11 cellular contexts compared by ENCODE assay signal in genomic region chr14:91241848-91242247, GRCh38. TPM values are rescaled to one million over a fixed set of nuclear protein-coding genes. Genes with fewer than 3 reads are reported as not detected.
A peak's percentile ranks its signal among the peaks of the same experiment; 100 is the strongest.
DNase-seq lines count a peak whose midpoint lies in the region; ATAC-seq and TF ChIP-seq lines count a peak whose summit lies in the region.
"Had no signal": no experiment of that assay in that cellular context is flagged by ENCODE, and none has a peak within 500 bp of the region (broad histone marks: within the 10 kb centered on the region; RNA-seq: fewer than 3 reads in every experiment).

No MANE protein-coding gene starts in this region.

- H3K9me3 Mint-ChIP-seq in activated naive CD4-positive, alpha-beta T cell treated with anti-CD3 and anti-CD28 coated beads, Interleukin-2, amount 10 ng/mL, durations not matched to agents 7 days and 5 days: no peaks in the 10 kb centered on the region
- no peaks in the 10 kb centered on the region for H3K9me3 Mint-ChIP-seq in activated T-cell treated with anti-CD3 and anti-CD28 coated beads, Interleukin-2, amount 50 U/mL, for 72 hours

- CTCF ChIA-PET in activated naive CD4-positive, alpha-beta T cell treated with anti-CD3 and anti-CD28 coated beads, Interleukin-2, amount 10 ng/mL, durations not matched to agents 7 days and 5 days (lab: Charles Lee): interaction anchor here (1.1 to 7.4 kb wide), 5 partner anchors 10 to 64 kb away, joined by 5 to 70 read pairs (median 6); no protein-coding TSS in a partner anchor

- intact Hi-C loops in vagina (cut with DNase I): no loop called here

- peaks cover 29% of the 10 kb centered on the region for H3K4me1 ChIP-seq in vagina

- H3K27me3 Mint-ChIP-seq in activated naive CD4-positive, alpha-beta T cell treated with anti-CD3 and anti-CD28 coated beads, Interleukin-2, amount 10 ng/mL, durations not matched to agents 7 days and 5 days: no peaks in the 10 kb centered on the region
- no peaks in the 10 kb centered on the region for H3K27me3 Mint-ChIP-seq in activated T-cell treated with anti-CD3 and anti-CD28 coated beads, Interleukin-2, amount 50 U/mL, for 72 hours (ENCODE audit: low read depth)
- H3K27me3 Mint-ChIP-seq: brain had no signal

- peak; percentile 52 for DNase-seq in activated naive CD4-positive, alpha-beta T cell treated with anti-CD3 and anti-CD28 coated beads, Interleukin-2, amount 10 ng/mL, durations not matched to agents 7 days and 5 days
- DNase-seq in activated naive CD4-positive, alpha-beta T cell (lab: John Stamatoyannopoulos, UW): no peak
- peak in 1 of 2 donors; percentile 31 for DNase-seq in activated T-cell treated with anti-CD3 and anti-CD28 coated beads, Interleukin-2, amount 50 U/mL, for 72 hours
- DNase-seq in vagina (ENCODE audit: extremely low spot score in 2 of 2): no peak
- no peak for DNase-seq in NCI-H187 treated with DMSO at 0.1 percent for 48 hours (lab: John Stamatoyannopoulos, UW)
- no peak for DNase-seq in NCI-H2171 (lab: John Stamatoyannopoulos, UW)
- DNase-seq: BE2C, NCI-H345 had no signal

- peaks cover 95% of the 10 kb centered on the region for H3K4me1 Mint-ChIP-seq in activated naive CD4-positive, alpha-beta T cell treated with anti-CD3 and anti-CD28 coated beads, Interleukin-2, amount 10 ng/mL, durations not matched to agents 7 days and 5 days
- peaks cover 93% of the 10 kb centered on the region for H3K4me1 Mint-ChIP-seq in activated T-cell treated with anti-CD3 and anti-CD28 coated beads, Interleukin-2, amount 50 U/mL, for 72 hours (ENCODE audit: low read depth)

- H3K27ac Mint-ChIP-seq in activated naive CD4-positive, alpha-beta T cell treated with anti-CD3 and anti-CD28 coated beads, Interleukin-2, amount 10 ng/mL, durations not matched to agents 7 days and 5 days: peak overlapping the region; percentile 99
- peak overlapping the region; percentile 85 for H3K27ac Mint-ChIP-seq in activated T-cell treated with anti-CD3 and anti-CD28 coated beads, Interleukin-2, amount 50 U/mL, for 72 hours
- H3K27ac Mint-ChIP-seq: brain had no signal

- peak overlapping the region; percentile 84 for H3K4me3 Mint-ChIP-seq in activated naive CD4-positive, alpha-beta T cell treated with anti-CD3 and anti-CD28 coated beads, Interleukin-2, amount 10 ng/mL, durations not matched to agents 7 days and 5 days
- H3K4me3 Mint-ChIP-seq in activated T-cell treated with anti-CD3 and anti-CD28 coated beads, Interleukin-2, amount 50 U/mL, for 72 hours: peak overlapping the region; percentile 77 to 88
- H3K4me3 Mint-ChIP-seq: brain had no signal

- ATAC-seq in HG03175 (IDR thresholded peaks at IDR 0.05; ENCODE audit: unreplicated experiment) (peak; percentile 63), SK-N-SH treated with all-trans-retinoic acid at 6 μM for 48 hours (no peak)
- ATAC-seq in activated T-cell treated with anti-CD3 and anti-CD28 coated beads, Interleukin-2, amount 50 U/mL, for 72 hours (replicated peaks in 1 of 2): no peak

- peak overlapping the region in 1 of 2 donors; percentile 26 for H3K4me3 ChIP-seq in vagina

- no peaks in the 10 kb centered on the region for H3K36me3 ChIP-seq in vagina
- H3K36me3 ChIP-seq: BE2C had no signal

- TF ChIP-seq POLR2A in vagina (IDR thresholded peaks at IDR 0.05): no peak

- no peak for TF ChIP-seq CTCF in vagina (IDR thresholded peaks at IDR 0.05)

- no peaks in the 10 kb centered on the region for H3K27me3 ChIP-seq in vagina
- H3K27me3 ChIP-seq: BE2C had no signal

- peak overlapping the region; percentile 33 for H3K27ac ChIP-seq in vagina

- H3K9me3 ChIP-seq in vagina: no peaks in the 10 kb centered on the region
- H3K9me3 ChIP-seq: BE2C had no signal

- peaks cover 78% of the 10 kb centered on the region for H3K36me3 Mint-ChIP-seq in activated naive CD4-positive, alpha-beta T cell treated with anti-CD3 and anti-CD28 coated beads, Interleukin-2, amount 10 ng/mL, durations not matched to agents 7 days and 5 days
- H3K36me3 Mint-ChIP-seq in activated T-cell treated with anti-CD3 and anti-CD28 coated beads, Interleukin-2, amount 50 U/mL, for 72 hours (ENCODE audit: insufficient read depth in 2 of 2): peaks cover 23 to 25% of the 10 kb centered on the region in 2 donors

TF ChIP-seq in SK-N-SH treated with all-trans-retinoic acid at 6 μM for 48 hours, 23 proteins besides CTCF, POLR2A, EP300 and RAD21:
- TF ChIP-seq ZC3H10 (CRISPR knock-in tag; IDR thresholded peaks at IDR 0.05) (no peak), GLIS3 (CRISPR knock-in tag; IDR thresholded peaks at IDR 0.05) (no peak), ZFP3 (CRISPR knock-in tag; IDR thresholded peaks at IDR 0.05) (no peak), RARB (CRISPR knock-in tag; IDR thresholded peaks at IDR 0.05) (no peak), ESRRG (CRISPR knock-in tag; IDR thresholded peaks at IDR 0.05) (no peak), PATZ1 (CRISPR knock-in tag; IDR thresholded peaks at IDR 0.05; ENCODE audit: borderline replicate concordance) (no peak)

RNA-seq across cellular contexts. Expression of gene GPR68, which starts 2.7 kb away (rescaled TPM):
- total RNA-seq in activated T-cell treated with anti-CD3 and anti-CD28 coated beads, Interleukin-2, amount 50 U/mL, for 72 hours: 10 to 100 TPM; 18.9 to 19.2 TPM
- 4.2 TPM for total RNA-seq in vagina
